16 cellular contexts compared by ENCODE assay signal in genomic region chrX:4754878-4755604, GRCh38.
DNase-seq lines count a peak whose midpoint lies in the region; ATAC-seq and TF ChIP-seq lines count a peak whose summit lies in the region.
"Had no signal": no experiment of that assay in that cellular context is flagged by ENCODE, and none has a peak within 500 bp of the region (broad histone marks: within the 10 kb centered on the region; RNA-seq: fewer than 3 reads in every experiment).

No MANE protein-coding gene starts in this region.

- no TSS peak for BruUV-seq in OCI-LY7 (replicated peaks; lab: Mats Ljungman, UMichigan)

- H3K4me3 Mint-ChIP-seq in T-helper 2 cell treated with Interferon-gamma antibody and Interleukin-4, amounts not matched to agents 5 μg/mL and 100 μg/mL, for 36 hours = no peak overlapping the region
- H3K4me3 Mint-ChIP-seq: activated CD4-positive, alpha-beta T cell treated with anti-CD3 and anti-CD28 coated beads, Interleukin-2, amount 10 ng/mL, durations not matched to agents 7 days and 5 days; CD4-positive, alpha-beta T cell; natural killer cell treated with Interleukin-12 subunit alpha and Interleukin-12 subunit beta and Interleukin-15 and Interleukin-18, amount 100 ng/mL, for 72 hours had no signal

- no peaks in the 10 kb centered on the region for H4K20me1 ChIP-seq in OCI-LY7 (ENCODE audit: insufficient read depth, low read length)

- DNase-seq in OCI-LY7 (ENCODE audit: low spot score) = peak; percentile 84
- no peak for DNase-seq in NCI-H748 (lab: John Stamatoyannopoulos, UW; ENCODE audit: unreplicated experiment)
- DNase-seq in NCI-H2227 treated with DMSO at 0.1 percent for 48 hours (lab: John Stamatoyannopoulos, UW) = no peak
- DNase-seq in DMS 273 treated with DMSO at 0.1 percent for 48 hours (lab: John Stamatoyannopoulos, UW) = no peak
- DNase-seq in T-helper 2 cell treated with Interferon-gamma antibody and Interleukin-4, amounts not matched to agents 5 μg/mL and 100 μg/mL, for 36 hours (ENCODE audit: low spot score) = no peak
- DNase-seq: activated CD4-positive, alpha-beta T cell treated with anti-CD3 and anti-CD28 coated beads, Interleukin-2, amount 10 ng/mL, durations not matched to agents 7 days and 5 days; activated gamma-delta T cell; CD4-positive, alpha-beta T cell; left ventricle myocardium inferior; NCI-H2171; PC-9 had no signal

- H3K4me1 Mint-ChIP-seq in T-helper 2 cell treated with Interferon-gamma antibody and Interleukin-4, amounts not matched to agents 5 μg/mL and 100 μg/mL, for 36 hours (ENCODE audit: low read depth) = no peaks in the 10 kb centered on the region
- H3K4me1 Mint-ChIP-seq: activated CD4-positive, alpha-beta T cell treated with anti-CD3 and anti-CD28 coated beads, Interleukin-2, amount 10 ng/mL, durations not matched to agents 7 days and 5 days had no signal

- no peaks in the 10 kb centered on the region for H3K36me3 Mint-ChIP-seq in T-helper 2 cell treated with Interferon-gamma antibody and Interleukin-4, amounts not matched to agents 5 μg/mL and 100 μg/mL, for 36 hours (ENCODE audit: low read depth)
- H3K36me3 Mint-ChIP-seq: natural killer cell treated with Interleukin-12 subunit alpha and Interleukin-12 subunit beta and Interleukin-15 and Interleukin-18, amount 100 ng/mL, for 72 hours had no signal

- no peak overlapping the region for H3K27ac Mint-ChIP-seq in T-helper 2 cell treated with Interferon-gamma antibody and Interleukin-4, amounts not matched to agents 5 μg/mL and 100 μg/mL, for 36 hours
- H3K27ac Mint-ChIP-seq: activated CD4-positive, alpha-beta T cell treated with anti-CD3 and anti-CD28 coated beads, Interleukin-2, amount 10 ng/mL, durations not matched to agents 7 days and 5 days; CD4-positive, alpha-beta T cell; natural killer cell treated with Interleukin-12 subunit alpha and Interleukin-12 subunit beta and Interleukin-15 and Interleukin-18, amount 100 ng/mL, for 72 hours had no signal

- no peak for TF ChIP-seq CTCF in OCI-LY7 (conservative IDR thresholded peaks at IDR 0.05; ENCODE audit: low read length)

- peak overlapping the region; percentile 89 for H2AFZ ChIP-seq in OCI-LY7 (ENCODE audit: low read length)
- H2AFZ ChIP-seq: PC-9 had no signal

- ATAC-seq in GM18867 (IDR thresholded peaks at IDR 0.05; ENCODE audit: unreplicated experiment) = peak; percentile 97
- peak; percentile 97 for ATAC-seq in GM21528 (IDR thresholded peaks at IDR 0.05; ENCODE audit: low FRiP score, unreplicated experiment)
- peak; percentile 77 for ATAC-seq in HG03064 (IDR thresholded peaks at IDR 0.05; ENCODE audit: low read depth, unreplicated experiment)
- ATAC-seq: natural killer cell treated with Interleukin-12 subunit alpha and Interleukin-12 subunit beta and Interleukin-15 and Interleukin-18, amount 100 ng/mL, for 72 hours had no signal

- intact Hi-C loops in OCI-LY7 (cut with micrococcal nuclease; ENCODE audit: unreplicated experiment) = no loop called here

- peak overlapping the region; percentile 94 for H3K27ac ChIP-seq in OCI-LY7 (ENCODE audit: low read depth, low read length, poor library complexity, severe bottlenecking)
- H3K27ac ChIP-seq: left ventricle myocardium inferior, PC-9, right atrium auricular region had no signal

- no peaks in the 10 kb centered on the region for H3K27me3 Mint-ChIP-seq in T-helper 2 cell treated with Interferon-gamma antibody and Interleukin-4, amounts not matched to agents 5 μg/mL and 100 μg/mL, for 36 hours (ENCODE audit: low read depth)
- H3K27me3 Mint-ChIP-seq: activated CD4-positive, alpha-beta T cell treated with anti-CD3 and anti-CD28 coated beads, Interleukin-2, amount 10 ng/mL, durations not matched to agents 7 days and 5 days; CD4-positive, alpha-beta T cell; natural killer cell treated with Interleukin-12 subunit alpha and Interleukin-12 subunit beta and Interleukin-15 and Interleukin-18, amount 100 ng/mL, for 72 hours had no signal

- no peaks in the 10 kb centered on the region for H3K9me2 ChIP-seq in OCI-LY7 (ENCODE audit: insufficient read depth, low read length)

- H3K9me3 ChIP-seq in OCI-LY7 (ENCODE audit: low read length) = no peaks in the 10 kb centered on the region
- H3K9me3 ChIP-seq: left ventricle myocardium inferior, right atrium auricular region had no signal

- peak overlapping the region; percentile 70 for H3K4me2 ChIP-seq in OCI-LY7 (ENCODE audit: low read length)
- H3K4me2 ChIP-seq: PC-9 had no signal

- H3K4me3 ChIP-seq in OCI-LY7 (ENCODE audit: low read depth, low read length, poor library complexity, severe bottlenecking) = peak overlapping the region; percentile 46
- H3K4me3 ChIP-seq: left ventricle myocardium inferior, PC-9, right atrium auricular region had no signal

- CTCF ChIA-PET in OCI-LY7 (lab: Charles Lee; ENCODE audit: unreplicated experiment) = no interaction called here

- POLR2A ChIA-PET in OCI-LY7 (lab: Charles Lee) = interaction anchor here (0.6 to 1.5 kb wide), 6 partner anchors 10 to 936 kb away, joined by 3 to 4 read pairs (median 3); no protein-coding TSS in a partner anchor

- no peaks in the 10 kb centered on the region for H3K79me2 ChIP-seq in OCI-LY7 (ENCODE audit: insufficient read depth, low read depth, low read length)

- H3K36me3 ChIP-seq in OCI-LY7 (ENCODE audit: insufficient read depth, low read length) = no peaks in the 10 kb centered on the region
- H3K36me3 ChIP-seq: left ventricle myocardium inferior, right atrium auricular region had no signal

- H3K9me3 Mint-ChIP-seq in T-helper 2 cell treated with Interferon-gamma antibody and Interleukin-4, amounts not matched to agents 5 μg/mL and 100 μg/mL, for 36 hours = peaks cover 3% of the 10 kb centered on the region
- H3K9me3 Mint-ChIP-seq: activated CD4-positive, alpha-beta T cell treated with anti-CD3 and anti-CD28 coated beads, Interleukin-2, amount 10 ng/mL, durations not matched to agents 7 days and 5 days; CD4-positive, alpha-beta T cell had no signal

- H3K4me1 ChIP-seq in OCI-LY7 (ENCODE audit: insufficient read depth, low read length, poor library complexity, severe bottlenecking) = peaks cover 27% of the 10 kb centered on the region
- H3K4me1 ChIP-seq: left ventricle myocardium inferior, right atrium auricular region had no signal
